8 cellular contexts compared by ENCODE assay signal in genomic region chr15:75737713-75738646, GRCh38. TPM values are rescaled to one million over a fixed set of nuclear protein-coding genes. Genes with fewer than 3 reads are reported as not detected.
DNase-seq lines count a peak whose midpoint lies in the region; TF ChIP-seq lines count a peak whose summit lies in the region.
"Not testable (repeated sequence)": the region's sequence is repeated elsewhere in the genome, so short reads cannot be mapped to it uniquely, and the experiment has no call there.

No MANE protein-coding gene starts in this region.

- CTCF ChIA-PET in activated CD4-positive, alpha-beta memory T cell treated with anti-CD3 and anti-CD28 coated beads, Interleukin-2, amount 10 ng/mL, durations not matched to agents 7 days and 5 days (lab: Charles Lee): interaction anchor here (0.5 to 2.0 kb wide), 6 partner anchors 9 to 403 kb away, joined by 3 to 10 read pairs (median 4); no protein-coding TSS in a partner anchor

- not testable (repeated sequence) for H3K9me3 Mint-ChIP-seq in activated CD4-positive, alpha-beta memory T cell treated with anti-CD3 and anti-CD28 coated beads, Interleukin-2, amount 10 ng/mL, durations not matched to agents 7 days and 5 days; dendritic cell treated with granulocyte-macrophage colony-stimulating factor and Interleukin-4, amounts not matched to agents 40 ng/mL and 50 ng/mL, for 4 days

- POLR2A ChIA-PET in activated CD4-positive, alpha-beta memory T cell treated with anti-CD3 and anti-CD28 coated beads, Interleukin-2, amount 10 ng/mL, durations not matched to agents 7 days and 5 days (lab: Charles Lee): interaction anchor here (0.7 to 1.5 kb wide), 5 partner anchors 14 to 286 kb away, joined by 3 to 7 read pairs (median 3); partner anchors contain the start of genes SIN3A and UBE2Q2

- not testable (repeated sequence) for H3K79me2 ChIP-seq in Karpas-422 (ENCODE audit: low read length)

- H3K9me3 ChIP-seq in Karpas-422 (ENCODE audit: low read length); iPS-15b (ENCODE audit: control insufficient read depth, insufficient read depth, low read length); neuron (ENCODE audit: low read length); tibial artery: not testable (repeated sequence)

- H3K27me3 Mint-ChIP-seq in activated CD4-positive, alpha-beta memory T cell treated with anti-CD3 and anti-CD28 coated beads, Interleukin-2, amount 10 ng/mL, durations not matched to agents 7 days and 5 days: peaks cover 28% of the 10 kb centered on the region
- peaks cover 14% of the 10 kb centered on the region for H3K27me3 Mint-ChIP-seq in dendritic cell treated with granulocyte-macrophage colony-stimulating factor and Interleukin-4, amounts not matched to agents 40 ng/mL and 50 ng/mL, for 4 days

- not testable (repeated sequence) for H3K9me2 ChIP-seq in Karpas-422 (replicated peaks; ENCODE audit: insufficient read depth, low read length)

- not testable (repeated sequence) for H3K36me3 Mint-ChIP-seq in activated CD4-positive, alpha-beta memory T cell treated with anti-CD3 and anti-CD28 coated beads, Interleukin-2, amount 10 ng/mL, durations not matched to agents 7 days and 5 days (ENCODE audit: low read depth); dendritic cell treated with granulocyte-macrophage colony-stimulating factor and Interleukin-4, amounts not matched to agents 40 ng/mL and 50 ng/mL, for 4 days (ENCODE audit: low read depth)

- not testable (repeated sequence) for H3K27me3 ChIP-seq in H7 (ENCODE audit: control insufficient read depth, insufficient read depth, low read length); Karpas-422 (ENCODE audit: low read length); neuron (ENCODE audit: insufficient read depth, low read length); tibial artery
- peaks cover 18% of the 10 kb centered on the region for H3K27me3 ChIP-seq in iPS-15b (ENCODE audit: control insufficient read depth, insufficient read depth, low read length)

- not testable (repeated sequence) for H3K27ac ChIP-seq in Karpas-422 (ENCODE audit: low read length)
- peak overlapping the region; percentile 70 to 79 for H3K27ac ChIP-seq in tibial artery

- not testable (repeated sequence) for H3K27ac Mint-ChIP-seq in activated CD4-positive, alpha-beta memory T cell treated with anti-CD3 and anti-CD28 coated beads, Interleukin-2, amount 10 ng/mL, durations not matched to agents 7 days and 5 days
- peak overlapping the region; percentile 85 for H3K27ac Mint-ChIP-seq in dendritic cell treated with granulocyte-macrophage colony-stimulating factor and Interleukin-4, amounts not matched to agents 40 ng/mL and 50 ng/mL, for 4 days

- H3K4me1 Mint-ChIP-seq in activated CD4-positive, alpha-beta memory T cell treated with anti-CD3 and anti-CD28 coated beads, Interleukin-2, amount 10 ng/mL, durations not matched to agents 7 days and 5 days: peaks cover 10% of the 10 kb centered on the region
- H3K4me1 Mint-ChIP-seq in dendritic cell treated with granulocyte-macrophage colony-stimulating factor and Interleukin-4, amounts not matched to agents 40 ng/mL and 50 ng/mL, for 4 days (ENCODE audit: low read depth): peaks cover 56% of the 10 kb centered on the region

- not testable (repeated sequence) for TF ChIP-seq CTCF in tibial artery (IDR thresholded peaks at IDR 0.05)

- not testable (repeated sequence) for DNase-seq in H7; activated CD4-positive, alpha-beta memory T cell treated with anti-CD3 and anti-CD28 coated beads, Interleukin-2, amount 10 ng/mL, durations not matched to agents 7 days and 5 days
- DNase-seq in Karpas-422: peak; percentile 27
- peak in 1 of 2 donors; percentile 18 for DNase-seq in tibial artery

- H3K4me3 ChIP-seq in H7 (ENCODE audit: insufficient read depth, low read depth, low read length): peak overlapping the region; percentile 76
- peak overlapping the region; percentile 70 for H3K4me3 ChIP-seq in Karpas-422 (ENCODE audit: low read length)
- H3K4me3 ChIP-seq in iPS-15b (ENCODE audit: low read depth, low read length): peak overlapping the region; percentile 72
- peak overlapping the region; percentile 51 for H3K4me3 ChIP-seq in neuron (ENCODE audit: low read length)
- peak overlapping the region; percentile 74 to 83 for H3K4me3 ChIP-seq in tibial artery

- H3K4me2 ChIP-seq in Karpas-422 (ENCODE audit: low read depth, low read length, poor library complexity, severe bottlenecking): peak overlapping the region; percentile 79

- peak; percentile 36 for TF ChIP-seq POLR2A in GM10847 (IDR thresholded peaks at IDR 0.05; ENCODE audit: extremely low read depth, insufficient read length)

- intact Hi-C loops in dendritic cell treated with granulocyte-macrophage colony-stimulating factor and Interleukin-4, amounts not matched to agents 40 ng/mL and 50 ng/mL, for 4 days (cut with micrococcal nuclease); tibial artery (cut with DNase I; ENCODE audit: low total_unique reads): not testable (repeated sequence)

- H3K36me3 ChIP-seq in H7 (replicated peaks; ENCODE audit: control insufficient read depth, insufficient read depth, low read length); Karpas-422 (ENCODE audit: insufficient read depth, low read length); iPS-15b (ENCODE audit: control insufficient read depth, insufficient read depth, low read length); neuron (ENCODE audit: insufficient read depth, low read length); tibial artery: not testable (repeated sequence)

- H2AFZ ChIP-seq in Karpas-422 (ENCODE audit: low read length): peak overlapping the region; percentile 85; the same call in 1 of the 2 replicates
- peak overlapping the region; percentile 97 for H2AFZ ChIP-seq in neuron (ENCODE audit: low read depth, low read length)

- H3K4me3 Mint-ChIP-seq in activated CD4-positive, alpha-beta memory T cell treated with anti-CD3 and anti-CD28 coated beads, Interleukin-2, amount 10 ng/mL, durations not matched to agents 7 days and 5 days: peak overlapping the region; percentile 66
- H3K4me3 Mint-ChIP-seq in dendritic cell treated with granulocyte-macrophage colony-stimulating factor and Interleukin-4, amounts not matched to agents 40 ng/mL and 50 ng/mL, for 4 days: peak overlapping the region; percentile 80

- H3K9ac ChIP-seq in Karpas-422 (ENCODE audit: low read length): peak overlapping the region; percentile 70
- H3K9ac ChIP-seq in iPS-15b (ENCODE audit: low read depth, low read length): not testable (repeated sequence)

- H3K4me1 ChIP-seq in Karpas-422 (ENCODE audit: low read length): peaks cover 14% of the 10 kb centered on the region
- not testable (repeated sequence) for H3K4me1 ChIP-seq in iPS-15b (ENCODE audit: control insufficient read depth, insufficient read depth, low read length); neuron (ENCODE audit: insufficient read depth, low read length)
- H3K4me1 ChIP-seq in tibial artery: peaks cover 0 to 23% (median 14%) of the 10 kb centered on the region in 4 donors

- H4K20me1 ChIP-seq in Karpas-422 (ENCODE audit: insufficient read depth, low read depth, low read length): not testable (repeated sequence)

RNA-seq across cellular contexts. Expression of gene CSPG4, which starts 25.3 kb away (rescaled TPM):
- 4.3 and 5.0 TPM in 2 replicates for total RNA-seq in H7 (2014; rRNA removed; shearing (Covaris generic))
- total RNA-seq in Karpas-422 (2014; rRNA removed; shearing (Covaris generic); ENCODE audit: low replicate concordance): 0.11 TPM in 1 of 2 replicates, not detected in the other
- not detected for total RNA-seq in activated CD4-positive, alpha-beta memory T cell treated with anti-CD3 and anti-CD28 coated beads, Interleukin-2, amount 10 ng/mL, durations not matched to agents 7 days and 5 days
